1 cellular context compared by ENCODE assay signal in genomic region chr4:78616046-78616498, GRCh38.
A peak's percentile ranks its signal among the peaks of the same experiment; 100 is the strongest.
TF ChIP-seq lines count a peak whose summit lies in the region.

No MANE protein-coding gene starts in this region.

TF ChIP-seq in K562, 482 proteins besides CTCF, POLR2A, EP300 and RAD21 (continued from another document and continues in another):
- TF ChIP-seq MGA (IDR thresholded peaks at IDR 0.05), result peak; percentile 95
- no peak for TF ChIP-seq ZNF512 (tag; IDR thresholded peaks at IDR 0.05)
- TF ChIP-seq MNT (conservative IDR thresholded peaks at IDR 0.05), result peak in 1 of 2 experiments; percentile 64; a peak in 3 of 4 replicates
- TF ChIP-seq GABPB1 (CRISPR knock-in tag; IDR thresholded peaks at IDR 0.05), result peak; percentile 71
- TF ChIP-seq ZNF740 (CRISPR knock-in tag; IDR thresholded peaks at IDR 0.05), result no peak
- no peak for TF ChIP-seq ZNF740 (tag; IDR thresholded peaks at IDR 0.05)
- no peak for TF ChIP-seq CC2D1A (IDR thresholded peaks at IDR 0.05)
- TF ChIP-seq SNRNP70 (optimal IDR thresholded peaks at IDR 0.05; ENCODE audit: low read depth, low read length), result no peak
- no peak for TF ChIP-seq MXD1 (CRISPR knock-in tag; IDR thresholded peaks at IDR 0.05; ENCODE audit: borderline replicate concordance, poor library complexity, severe bottlenecking)
- TF ChIP-seq ZNF785 (CRISPR knock-in tag; IDR thresholded peaks at IDR 0.05), result no peak
- TF ChIP-seq ZNF239 (CRISPR knock-in tag; IDR thresholded peaks at IDR 0.05), result peak; percentile 36; the same call in 1 of the 2 replicates
- TF ChIP-seq CHD4 (IDR thresholded peaks at IDR 0.05; ENCODE audit: insufficient read depth, insufficient replicate concordance, low read depth, low read length, poor library complexity, severe bottlenecking), result no peak
- TF ChIP-seq MXI1 (IDR thresholded peaks at IDR 0.05; ENCODE audit: low read depth, low read length), result no peak
- no peak for TF ChIP-seq ZNF212 (CRISPR knock-in tag; IDR thresholded peaks at IDR 0.05)
- TF ChIP-seq PPARD (CRISPR knock-in tag; IDR thresholded peaks at IDR 0.05), result no peak
- peak; percentile 59 to 75; a peak in 2 of 4 replicates for TF ChIP-seq KDM1A (IDR thresholded peaks at IDR 0.05)
- no peak for TF ChIP-seq GATAD2B (IDR thresholded peaks at IDR 0.05; ENCODE audit: borderline replicate concordance)
- TF ChIP-seq HMGN3 (IDR thresholded peaks at IDR 0.05; ENCODE audit: borderline replicate concordance, extremely low read depth, insufficient read length, low read depth, low read length), result no peak
- TF ChIP-seq ZNF41 (CRISPR knock-in tag; conservative IDR thresholded peaks at IDR 0.05), result no peak
- TF ChIP-seq TEAD4 (IDR thresholded peaks at IDR 0.05; ENCODE audit: low read length), result peak; percentile 44; the same call in 1 of the 2 replicates
- no peak for TF ChIP-seq TEAD4 (CRISPR knock-in tag; IDR thresholded peaks at IDR 0.05; ENCODE audit: borderline replicate concordance)
- no peak for TF ChIP-seq HDAC3 (IDR thresholded peaks at IDR 0.05; ENCODE audit: borderline replicate concordance, partially characterized antibody)
- TF ChIP-seq ZNF175 (CRISPR knock-in tag; IDR thresholded peaks at IDR 0.05; ENCODE audit: low read depth), result peak; percentile 49; the same call in 1 of the 2 replicates
- TF ChIP-seq KLF6 (CRISPR knock-in tag; IDR thresholded peaks at IDR 0.05; ENCODE audit: borderline replicate concordance), result peak; percentile 60; the same call in 1 of the 2 replicates
- no peak for TF ChIP-seq CEBPG (CRISPR knock-in tag; IDR thresholded peaks at IDR 0.05)
- TF ChIP-seq CEBPG (tag; conservative IDR thresholded peaks at IDR 0.05 in 1 of 2, IDR thresholded peaks at IDR 0.05 in 1 of 2), result no peak
- no peak for TF ChIP-seq SFPQ (IDR thresholded peaks at IDR 0.05; ENCODE audit: low read depth, low read length)
- no peak for TF ChIP-seq KDM2B (CRISPR knock-in tag; IDR thresholded peaks at IDR 0.05)
- TF ChIP-seq E2F4 (CRISPR knock-in tag; IDR thresholded peaks at IDR 0.05; ENCODE audit: low read depth), result no peak
- no peak for TF ChIP-seq TSHZ1 (CRISPR knock-in tag; IDR thresholded peaks at IDR 0.05)
- TF ChIP-seq NBN (IDR thresholded peaks at IDR 0.05; ENCODE audit: low read depth), result no peak
- TF ChIP-seq JUND (IDR thresholded peaks at IDR 0.05; ENCODE audit: borderline replicate concordance, low read depth, low read length), result peak; percentile 63; the same call in 1 of the 2 replicates
- TF ChIP-seq JUND (tag; IDR thresholded peaks at IDR 0.05; ENCODE audit: borderline replicate concordance, low read depth, low read length), result peak; percentile 77; the same call in 2 of the 3 replicates
- TF ChIP-seq DNMT1 (IDR thresholded peaks at IDR 0.05), result no peak
- TF ChIP-seq PHTF2 (CRISPR knock-in tag; IDR thresholded peaks at IDR 0.05), result no peak
- TF ChIP-seq PHF20 (IDR thresholded peaks at IDR 0.05; ENCODE audit: partially characterized antibody), result no peak
- no peak for TF ChIP-seq TSC22D4 (tag; IDR thresholded peaks at IDR 0.05)
- 0 out of 2 replicates have a peak, but pooled peaks have one; percentile 38 for TF ChIP-seq ETV5 (CRISPR knock-in tag; IDR thresholded peaks at IDR 0.05; ENCODE audit: low read depth)
